ENCODE assay signal across 24 cellular contexts in the genomic region with DNA sequence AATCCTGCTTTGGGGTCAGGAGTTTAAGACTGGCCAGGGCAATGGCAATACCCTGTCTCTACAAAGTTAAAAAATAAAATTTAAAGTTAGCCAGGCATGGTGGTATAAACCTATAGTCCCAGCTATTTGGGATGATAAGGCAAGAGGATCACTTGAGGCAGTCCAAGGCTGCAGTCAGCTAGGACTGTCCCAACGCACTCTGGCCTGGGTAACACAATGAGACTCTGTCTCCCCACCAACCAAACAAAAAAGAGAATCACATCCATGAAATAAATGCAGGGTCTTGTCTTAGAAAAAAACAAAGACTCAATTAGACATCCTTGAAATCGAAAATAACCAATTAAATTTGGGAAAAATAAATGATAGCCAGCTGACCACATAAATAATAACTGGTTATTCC.
"Had no signal": no experiment of that assay in that cellular context is flagged by ENCODE, and none has a peak within 500 bp of the region (broad histone marks: within the 10 kb centered on the region; RNA-seq: fewer than 3 reads in every experiment).

No MANE protein-coding gene starts in this region.

- H3K36me3 ChIP-seq: uterus had no signal

- H3K27me3 Mint-ChIP-seq: memory B cell; progenitor cell of endocrine pancreas; stimulated activated naive CD8-positive, alpha-beta T cell treated with anti-CD3 and anti-CD28 coated beads, Interleukin-15, amount 100 ng/mL, for 72 hours had no signal

- H3K9me3 ChIP-seq: esophagus muscularis mucosa, lower lobe of right lung, neutrophil, pancreas, suprapubic skin, transverse colon, upper lobe of right lung, uterus had no signal

- ATAC-seq: left ventricle myocardium superior; lower lobe of right lung; natural killer cell; pancreas; sciatic nerve; stimulated activated naive CD8-positive, alpha-beta T cell treated with anti-CD3 and anti-CD28 coated beads, Interleukin-15, amount 100 ng/mL, for 72 hours; upper lobe of right lung had no signal

- H3K4me1 ChIP-seq: esophagus muscularis mucosa, lower lobe of right lung, right atrium auricular region, suprapubic skin, transverse colon, upper lobe of right lung, uterus had no signal

- H3K4me1 Mint-ChIP-seq: memory B cell; natural killer cell; stimulated activated naive CD8-positive, alpha-beta T cell treated with anti-CD3 and anti-CD28 coated beads, Interleukin-15, amount 100 ng/mL, for 72 hours had no signal

- H3K27me3 ChIP-seq: esophagus muscularis mucosa, neutrophil, pancreas, right atrium auricular region, suprapubic skin, transverse colon, upper lobe of right lung, uterus had no signal

- H3K27ac Mint-ChIP-seq: progenitor cell of endocrine pancreas had no signal

- DNase-seq: dermis blood vessel endothelial cell; foreskin melanocyte; left ventricle myocardium superior; lower lobe of right lung; natural killer cell; pancreas; stimulated activated CD4-positive, alpha-beta T cell treated with anti-CD3 and anti-CD28 coated beads, Interleukin-12 subunit alpha, Interleukin-12 subunit beta, amount 100 ng/mL, for 4 hours; stimulated activated CD4-positive, alpha-beta T cell treated with anti-CD3 and anti-CD28 coated beads, Interleukin-1b, Interleukin-23, amount 100 ng/mL, for 48 hours; stimulated activated CD4-positive, alpha-beta T cell treated with anti-CD3 and anti-CD28 coated beads, Interleukin-4, amount 100 ng/mL, for 1 hour; stimulated activated CD8-positive, alpha-beta memory T cell treated with anti-CD3 and anti-CD28 coated beads, Interleukin-4, amount 100 ng/mL, for 48 hours; stimulated activated naive CD4-positive, alpha-beta T cell; stimulated activated naive CD8-positive, alpha-beta T cell treated with anti-CD3 and anti-CD28 coated beads, Interleukin-15, amount 100 ng/mL, for 72 hours; transverse colon; upper lobe of right lung; uterus had no signal

- H3K27ac ChIP-seq: coronary artery, esophagus muscularis mucosa, lower lobe of right lung, neutrophil, pancreas, right atrium auricular region, suprapubic skin, transverse colon, upper lobe of right lung, uterus had no signal

- H3K4me3 ChIP-seq: coronary artery, esophagus muscularis mucosa, lower lobe of right lung, pancreas, right atrium auricular region, smooth muscle cell, suprapubic skin, transverse colon, upper lobe of right lung, uterus had no signal

- H3K9me3 Mint-ChIP-seq: memory B cell; natural killer cell; stimulated activated naive CD8-positive, alpha-beta T cell treated with anti-CD3 and anti-CD28 coated beads, Interleukin-15, amount 100 ng/mL, for 72 hours had no signal

- H3K4me3 Mint-ChIP-seq: memory B cell; natural killer cell; stimulated activated naive CD8-positive, alpha-beta T cell treated with anti-CD3 and anti-CD28 coated beads, Interleukin-15, amount 100 ng/mL, for 72 hours had no signal
